Comparison of ENCODE assay signal across 8 cellular contexts in the genomic region with DNA sequence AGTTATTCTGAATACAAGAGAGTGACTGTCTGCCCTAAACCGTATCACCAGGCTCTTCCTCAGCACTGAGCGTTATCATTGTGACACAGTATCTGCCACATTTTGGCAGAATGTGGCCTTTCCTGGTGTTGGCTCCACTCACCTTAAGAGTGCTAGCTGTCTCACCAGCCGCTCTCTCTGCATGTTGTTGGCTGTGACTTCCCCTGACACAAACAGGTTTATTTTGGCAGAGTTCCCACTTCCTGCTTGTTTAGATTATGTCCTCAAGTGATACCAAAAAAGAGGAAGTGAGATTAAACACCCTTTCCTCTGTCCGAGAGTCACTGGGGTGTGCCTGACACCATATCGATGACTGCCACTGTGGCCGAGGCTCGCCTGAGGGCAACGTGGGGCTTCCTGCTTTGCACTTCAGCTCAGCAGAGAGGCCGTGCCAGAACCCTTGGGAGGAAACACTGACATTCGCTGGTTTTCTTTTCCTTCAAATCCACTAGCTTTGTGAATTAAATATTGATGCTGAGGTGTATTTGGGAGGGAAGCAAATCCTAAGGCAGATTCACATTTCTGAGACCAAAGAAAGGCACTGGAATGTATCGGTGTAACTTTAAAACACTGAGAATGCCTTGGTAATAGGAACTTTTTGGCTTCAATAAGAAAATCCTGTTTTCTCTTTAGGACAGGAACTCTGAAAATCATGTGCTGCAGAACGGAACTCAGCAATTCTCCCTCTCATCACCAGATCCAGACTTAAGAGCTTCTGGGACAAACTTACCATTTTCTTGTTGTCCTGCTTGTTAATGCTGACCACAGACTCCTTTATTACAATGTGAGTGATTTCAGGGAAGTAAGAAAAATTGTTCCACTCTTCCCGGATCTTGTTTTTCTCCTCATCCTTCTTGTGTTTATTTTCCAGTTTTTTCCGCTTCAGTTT.
DNase-seq lines count a peak whose midpoint lies in the region; ATAC-seq and TF ChIP-seq lines count a peak whose summit lies in the region.

No MANE protein-coding gene starts in this region.

- H3K9me3 ChIP-seq in DND-41 (ENCODE audit: insufficient read depth, low read length, severe bottlenecking) (no peaks in the 10 kb centered on the region), esophagus muscularis mucosa (no peaks in the 10 kb centered on the region), gastrocnemius medialis (no peaks in the 10 kb centered on the region)

- in situ Hi-C loops in gastrocnemius medialis (cut with MboI; ENCODE audit: low sequenced_read_pairs in 4 of 4): loop anchor here (10.0 to 25.0 kb wide), 6 partner anchors 101 to 548 kb away; a partner anchor contains a TSS

- H3K27ac Mint-ChIP-seq in IgD-negative memory B cell: peak overlapping the region; percentile 57 to 92 (median 90)

- no peaks in the 10 kb centered on the region for H3K9me3 Mint-ChIP-seq in IgD-negative memory B cell

- no peak overlapping the region for H3K4me2 ChIP-seq in DND-41 (ENCODE audit: insufficient read depth, low read length)

- TF ChIP-seq EP300 in esophagus muscularis mucosa (IDR thresholded peaks at IDR 0.05): no peak

- 78% methylated on average over 14 of the region's 14 CpGs for WGBS in esophagus muscularis mucosa

- no peak overlapping the region for H3K4me3 ChIP-seq in DND-41 (ENCODE audit: low read depth in 1 of 2, low read length in 2 of 2)
- H3K4me3 ChIP-seq in esophagus muscularis mucosa: no peak overlapping the region
- H3K4me3 ChIP-seq in gastrocnemius medialis: no peak overlapping the region

- DNase-seq in DND-41: no peak
- DNase-seq in activated CD4-positive, alpha-beta T cell treated with anti-CD3 and anti-CD28 coated beads for 4 hours: peak; percentile 24 to 32
- DNase-seq in esophagus muscularis mucosa (ENCODE audit: extremely low spot score): no peak
- DNase-seq in gastrocnemius medialis: peak; percentile 44 to 54
- DNase-seq in NCI-H526 treated with DMSO at 0.1 percent for 48 hours (lab: John Stamatoyannopoulos, UW): no peak
- DNase-seq in NCI-H146 treated with DMSO at 0.1 percent for 48 hours (lab: John Stamatoyannopoulos, UW; ENCODE audit: unreplicated experiment): no peak

- ATAC-seq in DND-41 (ENCODE audit: insufficient read depth, low read depth): peak; percentile 24
- ATAC-seq in GM21515 (IDR thresholded peaks at IDR 0.05; ENCODE audit: unreplicated experiment): peak; percentile 99
- peak; percentile 48 to 51 for ATAC-seq in gastrocnemius medialis

- intact Hi-C loops in esophagus muscularis mucosa (cut with DNase I) (loop anchor here (10.0 kb wide), 1 partner anchor 211 kb away; no protein-coding TSS in a partner anchor), gastrocnemius medialis (cut with DNase I; ENCODE audit: low total_unique reads) (loop anchor here (5.0 kb wide), 1 partner anchor 103 kb away; a partner anchor contains a TSS)

- H4K20me1 ChIP-seq in DND-41 (ENCODE audit: insufficient read depth, low read length): peaks cover 2% of the 10 kb centered on the region; the same call in 1 of the 2 replicates

- no peak for TF ChIP-seq POLR2A in esophagus muscularis mucosa (IDR thresholded peaks at IDR 0.05; ENCODE audit: low read depth)
- peak in 1 of 2 donors; percentile 14 for TF ChIP-seq POLR2A in gastrocnemius medialis (IDR thresholded peaks at IDR 0.05)

- no peak overlapping the region for H3K9ac ChIP-seq in DND-41 (ENCODE audit: low read depth, low read length)

- no peak overlapping the region for H2AFZ ChIP-seq in DND-41 (ENCODE audit: low read depth, low read length)

- H3K27ac ChIP-seq in DND-41 (ENCODE audit: low read length) (no peak overlapping the region), esophagus muscularis mucosa (replicated peaks in 1 of 4) (peak overlapping the region in 3 of 4 donors; percentile 10 to 52 (median 48)), gastrocnemius medialis (peak overlapping the region; percentile 35 to 69 (median 52))

- no peaks in the 10 kb centered on the region for H3K27me3 ChIP-seq in DND-41 (ENCODE audit: insufficient read depth, low read length, poor library complexity)
- H3K27me3 ChIP-seq in esophagus muscularis mucosa: no peaks in the 10 kb centered on the region
- no peaks in the 10 kb centered on the region for H3K27me3 ChIP-seq in gastrocnemius medialis

- H3K79me2 ChIP-seq in DND-41 (ENCODE audit: insufficient read depth, low read length): no peaks in the 10 kb centered on the region

- TF ChIP-seq CTCF in DND-41 (IDR thresholded peaks at IDR 0.05; ENCODE audit: borderline replicate concordance, extremely low read depth, low read length, poor library complexity, severe bottlenecking) (no peak), esophagus muscularis mucosa (IDR thresholded peaks at IDR 0.05) (no peak), gastrocnemius medialis (IDR thresholded peaks at IDR 0.05 in 4 of 5, conservative IDR thresholded peaks at IDR 0.05 in 1 of 5) (no peak)

- H3K36me3 ChIP-seq in DND-41 (ENCODE audit: insufficient read depth, low read length) (peaks cover 89% of the 10 kb centered on the region), esophagus muscularis mucosa (peaks cover 18 to 84% (median 62%) of the 10 kb centered on the region in 4 donors), gastrocnemius medialis (peaks cover 0 to 66% of the 10 kb centered on the region in 2 donors)

- H3K4me1 Mint-ChIP-seq in IgD-negative memory B cell: peaks cover 43 to 53% (median 46%) of the 10 kb centered on the region in 3 donors

- H3K27me3 Mint-ChIP-seq in IgD-negative memory B cell: peaks cover 2% of the 10 kb centered on the region

- H3K36me3 Mint-ChIP-seq in IgD-negative memory B cell: no peaks in the 10 kb centered on the region

- H3K4me3 Mint-ChIP-seq in IgD-negative memory B cell: peak overlapping the region; percentile 12 to 90 (median 68)

- H3K4me1 ChIP-seq in DND-41 (ENCODE audit: insufficient read depth, low read length) (no peaks in the 10 kb centered on the region), esophagus muscularis mucosa (peaks cover 0 to 10% (median 3%) of the 10 kb centered on the region in 4 donors), gastrocnemius medialis (peaks cover 6 to 11% of the 10 kb centered on the region in 2 donors)

Comparison
In these comparisons a context has a peak if more than half of its experiments do, and no peak if none do; other contexts are left out.
1. ATAC-seq: peak in every context shown above with its lines; median percentile 99 in GM21515; 50 in gastrocnemius medialis; 24 in DND-41.
2. DNase-seq: peak in activated CD4-positive, alpha-beta T cell treated with anti-CD3 and anti-CD28 coated beads for 4 hours (2 of 2) and gastrocnemius medialis (2 of 2); none in DND-41 (single experiment), esophagus muscularis mucosa (single experiment), NCI-H526 treated with DMSO at 0.1 percent for 48 hours (single experiment) and NCI-H146 treated with DMSO at 0.1 percent for 48 hours (single experiment).